12 cellular contexts compared by ENCODE assay signal in the genomic region with DNA sequence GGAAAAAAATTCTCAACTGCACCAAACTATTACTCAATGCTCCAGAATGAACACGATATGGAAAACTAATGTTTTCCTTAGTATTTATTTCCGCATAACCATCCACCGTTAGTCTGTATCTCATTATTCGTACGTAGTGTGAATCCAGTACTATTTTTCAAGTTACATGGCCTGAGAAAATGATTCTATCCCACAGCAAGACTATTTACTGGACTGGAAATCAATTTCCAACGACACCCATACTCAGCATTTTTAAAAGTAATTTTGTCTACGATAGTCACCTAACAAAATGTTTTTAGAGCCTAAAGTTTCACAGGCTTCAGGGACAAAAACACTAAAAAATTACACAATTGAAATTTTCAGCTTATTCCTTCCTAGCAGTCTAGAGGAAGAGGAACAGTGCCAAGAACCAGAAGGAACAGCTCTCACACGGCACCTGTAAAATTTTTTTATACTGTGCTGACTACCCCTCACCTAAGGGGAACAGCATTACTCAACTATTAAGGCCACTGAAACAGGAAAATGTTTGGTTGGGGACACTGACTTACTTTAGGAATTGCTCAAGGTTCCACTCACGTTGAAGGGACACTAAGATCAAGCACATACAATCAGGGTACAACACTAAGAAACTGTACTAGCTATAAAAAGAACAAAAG. TPM values are rescaled to one million over a fixed set of nuclear protein-coding genes. Genes with fewer than 3 reads are reported as not detected.
DNase-seq lines count a peak whose midpoint lies in the region; ATAC-seq and TF ChIP-seq lines count a peak whose summit lies in the region.
"Had no signal": no experiment of that assay in that cellular context is flagged by ENCODE, and none has a peak within 500 bp of the region (broad histone marks: within the 10 kb centered on the region; RNA-seq: fewer than 3 reads in every experiment).

No MANE protein-coding gene starts in this region.

- H3K4me3 ChIP-seq in spleen, result peak overlapping the region in 1 of 8 donors; percentile 27

- H3K27me3 Mint-ChIP-seq in T-helper 2 cell treated with Interferon-gamma antibody and Interleukin-4, amounts not matched to agents 5 μg/mL and 100 μg/mL, for 36 hours (ENCODE audit: low read depth), result no peaks in the 10 kb centered on the region
- no peaks in the 10 kb centered on the region for H3K27me3 Mint-ChIP-seq in activated CD8-positive, alpha-beta T cell treated with anti-CD3 and anti-CD28 coated beads, Interleukin-2, amount 10 ng/mL, durations not matched to agents 7 days and 5 days (ENCODE audit: low read depth)

- CTCF ChIA-PET in activated CD8-positive, alpha-beta T cell treated with anti-CD3 and anti-CD28 coated beads, Interleukin-2, amount 10 ng/mL, durations not matched to agents 7 days and 5 days (lab: Charles Lee), result interaction anchor here (0.7 to 2.7 kb wide), 5 partner anchors 8 to 277 kb away, joined by 3 to 17 read pairs (median 4); partner anchors contain the start of gene UBE2D3

- H3K36me3 Mint-ChIP-seq in T-helper 2 cell treated with Interferon-gamma antibody and Interleukin-4, amounts not matched to agents 5 μg/mL and 100 μg/mL, for 36 hours (ENCODE audit: low read depth), result peaks cover 76% of the 10 kb centered on the region
- H3K36me3 Mint-ChIP-seq in activated CD8-positive, alpha-beta T cell treated with anti-CD3 and anti-CD28 coated beads, Interleukin-2, amount 10 ng/mL, durations not matched to agents 7 days and 5 days (ENCODE audit: low read depth), result peaks cover 72% of the 10 kb centered on the region

- no peak for TF ChIP-seq POLR2A in spleen (IDR thresholded peaks at IDR 0.05)

- H3K27ac Mint-ChIP-seq in T-helper 2 cell treated with Interferon-gamma antibody and Interleukin-4, amounts not matched to agents 5 μg/mL and 100 μg/mL, for 36 hours, result peak overlapping the region; percentile 32
- peak overlapping the region; percentile 21 for H3K27ac Mint-ChIP-seq in activated CD8-positive, alpha-beta T cell treated with anti-CD3 and anti-CD28 coated beads, Interleukin-2, amount 10 ng/mL, durations not matched to agents 7 days and 5 days

- 55 to 70% (median 61%) methylated on average over 9 of the region's 9 CpGs for WGBS in spleen, 5 donors

- H3K4me1 ChIP-seq in foreskin keratinocyte (peaks cover 69% of the 10 kb centered on the region), spleen (peaks cover 77 to 100% (median 100%) of the 10 kb centered on the region in 6 donors)

- POLR2A ChIA-PET in activated CD8-positive, alpha-beta T cell treated with anti-CD3 and anti-CD28 coated beads, Interleukin-2, amount 10 ng/mL, durations not matched to agents 7 days and 5 days (lab: Charles Lee), result interaction anchor here (0.7 to 5.4 kb wide), 4 partner anchors 9 to 73 kb away, joined by 4 to 62 read pairs (median 14); partner anchors contain the start of genes CISD2 and UBE2D3

- TF ChIP-seq CTCF in foreskin keratinocyte (conservative IDR thresholded peaks at IDR 0.05) (no peak), spleen (IDR thresholded peaks at IDR 0.05 in 8 of 11, conservative IDR thresholded peaks at IDR 0.05 in 3 of 11) (no peak)

- H3K27ac ChIP-seq in foreskin keratinocyte (peak overlapping the region; percentile 40), spleen (peak overlapping the region in 5 of 8 donors; percentile 1 to 46 (median 23))

- peaks cover 76% of the 10 kb centered on the region for H3K4me1 Mint-ChIP-seq in T-helper 2 cell treated with Interferon-gamma antibody and Interleukin-4, amounts not matched to agents 5 μg/mL and 100 μg/mL, for 36 hours (ENCODE audit: low read depth)
- peaks cover 82% of the 10 kb centered on the region for H3K4me1 Mint-ChIP-seq in activated CD8-positive, alpha-beta T cell treated with anti-CD3 and anti-CD28 coated beads, Interleukin-2, amount 10 ng/mL, durations not matched to agents 7 days and 5 days (ENCODE audit: low read depth)

- H3K4me3 Mint-ChIP-seq in T-helper 2 cell treated with Interferon-gamma antibody and Interleukin-4, amounts not matched to agents 5 μg/mL and 100 μg/mL, for 36 hours, result peak overlapping the region; percentile 59
- peak overlapping the region; percentile 22 for H3K4me3 Mint-ChIP-seq in activated CD8-positive, alpha-beta T cell treated with anti-CD3 and anti-CD28 coated beads, Interleukin-2, amount 10 ng/mL, durations not matched to agents 7 days and 5 days

- H3K9me3 Mint-ChIP-seq in T-helper 2 cell treated with Interferon-gamma antibody and Interleukin-4, amounts not matched to agents 5 μg/mL and 100 μg/mL, for 36 hours, result no peaks in the 10 kb centered on the region
- H3K9me3 Mint-ChIP-seq in activated CD8-positive, alpha-beta T cell treated with anti-CD3 and anti-CD28 coated beads, Interleukin-2, amount 10 ng/mL, durations not matched to agents 7 days and 5 days (ENCODE audit: insufficient read depth), result no peaks in the 10 kb centered on the region

- H3K9me3 ChIP-seq in spleen, result no peaks in the 10 kb centered on the region

- peaks cover 0 to 78% (median 6%) of the 10 kb centered on the region in 6 donors for H3K36me3 ChIP-seq in spleen

- no peak for DNase-seq in T-helper 2 cell treated with Interferon-gamma antibody and Interleukin-4, amounts not matched to agents 5 μg/mL and 100 μg/mL, for 36 hours (ENCODE audit: low spot score)
- DNase-seq in T-helper 2 cell (no peak), foreskin keratinocyte (no peak), spleen (no peak)
- DNase-seq in activated CD8-positive, alpha-beta T cell treated with anti-CD3 and anti-CD28 coated beads, Interleukin-2, amount 10 ng/mL, durations not matched to agents 7 days and 5 days, result no peak
- no peak for DNase-seq in stimulated activated CD4-positive, alpha-beta T cell treated with anti-CD3 and anti-CD28 coated beads, Interleukin-1b, Interleukin-23, amount 100 ng/mL, for 48 hours
- DNase-seq: activated CD8-positive, alpha-beta memory T cell treated with anti-CD3 and anti-CD28 coated beads for 24 hours; GDM1; NCI-H1417 treated with DMSO at 0.1 percent for 48 hours; occipital lobe had no signal

- intact Hi-C loops in spleen (cut with DNase I; ENCODE audit: low total_unique reads), result loop anchor here (10.0 kb wide), 1 partner anchor 53 kb away; the partner anchor contains the start of gene MANBA

- ATAC-seq in activated CD8-positive, alpha-beta T cell treated with anti-CD3 and anti-CD28 coated beads, Interleukin-2, amount 10 ng/mL, durations not matched to agents 7 days and 5 days, result no peak
- ATAC-seq in foreskin keratinocyte, result no peak
- no peak for ATAC-seq in GM21381 (IDR thresholded peaks at IDR 0.05; ENCODE audit: unreplicated experiment)
- ATAC-seq in GM19351 (IDR thresholded peaks at IDR 0.05; ENCODE audit: unreplicated experiment), result no peak

- H3K27me3 ChIP-seq in foreskin keratinocyte, result no peaks in the 10 kb centered on the region
- no peaks in the 10 kb centered on the region for H3K27me3 ChIP-seq in spleen (replicated peaks in 1 of 7)

RNA-seq across cellular contexts. Expression of gene UBE2D3, which starts 9.6 kb away (rescaled TPM):
- total RNA-seq in activated CD8-positive, alpha-beta T cell treated with anti-CD3 and anti-CD28 coated beads, Interleukin-2, amount 10 ng/mL, durations not matched to agents 7 days and 5 days, result 100 to 1,000 TPM; 388 to 409 TPM
- 353 and 362 TPM in 2 replicates for total RNA-seq in foreskin keratinocyte
- polyA plus RNA-seq in foreskin keratinocyte, result 214 and 244 TPM in 2 replicates
- total RNA-seq in spleen, result 100 to 1,000 TPM; 303 to 459 (median 316) TPM
- 100 to 1,000 TPM; 152 to 212 (median 177) TPM for polyA plus RNA-seq in spleen

RNA-seq across cellular contexts. Expression of gene CISD2, which starts 51.1 kb away (rescaled TPM):
- 10 to 100 TPM; 37.7 to 40.0 TPM for total RNA-seq in activated CD8-positive, alpha-beta T cell treated with anti-CD3 and anti-CD28 coated beads, Interleukin-2, amount 10 ng/mL, durations not matched to agents 7 days and 5 days
- total RNA-seq in foreskin keratinocyte (41.9 and 44.2 TPM in 2 replicates), spleen (10 to 100 TPM; 13.2 to 31.9 (median 26.8) TPM)
- polyA plus RNA-seq in foreskin keratinocyte (39.3 and 42.5 TPM in 2 replicates), spleen (10 to 100 TPM; 11.1 to 22.3 (median 21.7) TPM)

RNA-seq across cellular contexts. Expression of gene MANBA, which starts 57.0 kb away (rescaled TPM):
- 10 to 100 TPM; 15.1 to 16.6 TPM for total RNA-seq in activated CD8-positive, alpha-beta T cell treated with anti-CD3 and anti-CD28 coated beads, Interleukin-2, amount 10 ng/mL, durations not matched to agents 7 days and 5 days
- total RNA-seq in foreskin keratinocyte (9.8 and 18.7 TPM in 2 replicates), spleen (100 to 1,000 TPM in 1 of 7 donors, 10 to 100 TPM in 6; 42.9 to 112 (median 57.7) TPM)
- polyA plus RNA-seq in foreskin keratinocyte (6.4 and 9.1 TPM in 2 replicates), spleen (10 to 100 TPM; 15.7 to 37.1 (median 25.9) TPM)
